1 cellular context compared by ENCODE assay signal in the genomic region with DNA sequence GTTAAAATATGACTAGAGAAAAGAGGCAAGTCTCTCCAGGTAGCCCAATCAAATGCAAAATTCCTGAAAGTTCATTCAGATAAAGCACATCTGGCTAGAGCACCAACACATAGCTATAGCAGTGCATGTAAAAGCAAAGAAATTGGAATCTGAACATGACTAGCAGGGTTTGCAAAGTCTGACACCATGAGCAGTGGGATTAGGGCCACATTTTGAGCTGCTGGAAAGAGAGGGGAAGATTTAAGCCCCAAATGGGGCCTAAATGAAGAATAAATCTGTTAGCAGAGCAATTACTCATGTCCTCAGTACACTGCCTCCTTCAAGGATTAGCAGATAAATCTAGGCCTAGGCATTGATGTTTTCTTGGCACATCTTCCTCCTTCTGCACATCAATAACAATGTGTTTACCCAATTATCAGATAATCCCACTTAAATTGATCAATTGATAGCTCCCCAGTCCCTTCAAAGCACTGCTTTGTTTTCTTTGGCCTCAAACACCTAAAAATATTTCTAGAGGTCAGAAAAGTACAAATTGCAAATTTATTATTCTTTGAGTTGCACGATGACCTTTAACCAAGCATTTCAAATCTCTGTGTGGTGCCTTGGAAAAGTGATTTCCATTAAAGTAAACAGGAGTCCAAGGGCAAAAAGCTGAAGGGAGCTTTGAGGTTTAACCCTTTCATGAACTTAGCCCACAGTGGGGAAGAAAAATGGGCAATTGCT.
TF ChIP-seq lines count a peak whose summit lies in the region.

No MANE protein-coding gene starts in this region.

TF ChIP-seq in HepG2, 621 proteins besides CTCF, POLR2A, EP300 and RAD21 (continued from another document and continues in another):
- TF ChIP-seq, protein P1, sequence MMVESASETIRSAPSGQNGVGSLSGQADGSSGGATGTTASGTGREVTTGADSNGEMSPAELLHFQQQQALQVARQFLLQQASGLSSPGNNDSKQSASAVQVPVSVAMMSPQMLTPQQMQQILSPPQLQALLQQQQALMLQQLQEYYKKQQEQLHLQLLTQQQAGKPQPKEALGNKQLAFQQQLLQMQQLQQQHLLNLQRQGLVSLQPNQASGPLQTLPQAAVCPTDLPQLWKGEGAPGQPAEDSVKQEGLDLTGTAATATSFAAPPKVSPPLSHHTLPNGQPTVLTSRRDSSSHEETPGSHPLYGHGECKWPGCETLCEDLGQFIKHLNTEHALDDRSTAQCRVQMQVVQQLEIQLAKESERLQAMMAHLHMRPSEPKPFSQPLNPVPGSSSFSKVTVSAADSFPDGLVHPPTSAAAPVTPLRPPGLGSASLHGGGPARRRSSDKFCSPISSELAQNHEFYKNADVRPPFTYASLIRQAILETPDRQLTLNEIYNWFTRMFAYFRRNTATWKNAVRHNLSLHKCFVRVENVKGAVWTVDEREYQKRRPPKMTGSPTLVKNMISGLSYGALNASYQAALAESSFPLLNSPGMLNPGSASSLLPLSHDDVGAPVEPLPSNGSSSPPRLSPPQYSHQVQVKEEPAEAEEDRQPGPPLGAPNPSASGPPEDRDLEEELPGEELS (CRISPR knock-in tag; IDR thresholded peaks at IDR 0.05): 0 out of 2 replicates have a peak, but pooled peaks have one; percentile 26
- TF ChIP-seq, protein P2, sequence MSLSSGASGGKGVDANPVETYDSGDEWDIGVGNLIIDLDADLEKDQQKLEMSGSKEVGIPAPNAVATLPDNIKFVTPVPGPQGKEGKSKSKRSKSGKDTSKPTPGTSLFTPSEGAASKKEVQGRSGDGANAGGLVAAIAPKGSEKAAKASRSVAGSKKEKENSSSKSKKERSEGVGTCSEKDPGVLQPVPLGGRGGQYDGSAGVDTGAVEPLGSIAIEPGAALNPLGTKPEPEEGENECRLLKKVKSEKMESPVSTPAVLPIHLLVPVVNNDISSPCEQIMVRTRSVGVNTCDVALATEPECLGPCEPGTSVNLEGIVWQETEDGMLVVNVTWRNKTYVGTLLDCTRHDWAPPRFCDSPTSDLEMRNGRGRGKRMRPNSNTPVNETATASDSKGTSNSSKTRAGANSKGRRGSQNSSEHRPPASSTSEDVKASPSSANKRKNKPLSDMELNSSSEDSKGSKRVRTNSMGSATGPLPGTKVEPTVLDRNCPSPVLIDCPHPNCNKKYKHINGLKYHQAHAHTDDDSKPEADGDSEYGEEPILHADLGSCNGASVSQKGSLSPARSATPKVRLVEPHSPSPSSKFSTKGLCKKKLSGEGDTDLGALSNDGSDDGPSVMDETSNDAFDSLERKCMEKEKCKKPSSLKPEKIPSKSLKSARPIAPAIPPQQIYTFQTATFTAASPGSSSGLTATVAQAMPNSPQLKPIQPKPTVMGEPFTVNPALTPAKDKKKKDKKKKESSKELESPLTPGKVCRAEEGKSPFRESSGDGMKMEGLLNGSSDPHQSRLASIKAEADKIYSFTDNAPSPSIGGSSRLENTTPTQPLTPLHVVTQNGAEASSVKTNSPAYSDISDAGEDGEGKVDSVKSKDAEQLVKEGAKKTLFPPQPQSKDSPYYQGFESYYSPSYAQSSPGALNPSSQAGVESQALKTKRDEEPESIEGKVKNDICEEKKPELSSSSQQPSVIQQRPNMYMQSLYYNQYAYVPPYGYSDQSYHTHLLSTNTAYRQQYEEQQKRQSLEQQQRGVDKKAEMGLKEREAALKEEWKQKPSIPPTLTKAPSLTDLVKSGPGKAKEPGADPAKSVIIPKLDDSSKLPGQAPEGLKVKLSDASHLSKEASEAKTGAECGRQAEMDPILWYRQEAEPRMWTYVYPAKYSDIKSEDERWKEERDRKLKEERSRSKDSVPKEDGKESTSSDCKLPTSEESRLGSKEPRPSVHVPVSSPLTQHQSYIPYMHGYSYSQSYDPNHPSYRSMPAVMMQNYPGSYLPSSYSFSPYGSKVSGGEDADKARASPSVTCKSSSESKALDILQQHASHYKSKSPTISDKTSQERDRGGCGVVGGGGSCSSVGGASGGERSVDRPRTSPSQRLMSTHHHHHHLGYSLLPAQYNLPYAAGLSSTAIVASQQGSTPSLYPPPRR (CRISPR knock-in tag; IDR thresholded peaks at IDR 0.05; ENCODE audit: borderline replicate concordance): peak; percentile 76
- TF ChIP-seq, protein P3, sequence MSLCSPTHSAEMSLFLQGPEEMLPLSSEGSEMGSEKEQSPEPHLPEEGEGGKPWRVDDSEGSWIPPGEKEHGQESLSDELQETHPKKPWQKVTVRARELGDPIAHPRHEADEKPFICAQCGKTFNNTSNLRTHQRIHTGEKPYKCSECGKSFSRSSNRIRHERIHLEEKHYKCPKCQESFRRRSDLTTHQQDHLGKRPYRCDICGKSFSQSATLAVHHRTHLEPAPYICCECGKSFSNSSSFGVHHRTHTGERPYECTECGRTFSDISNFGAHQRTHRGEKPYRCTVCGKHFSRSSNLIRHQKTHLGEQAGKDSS (CRISPR knock-in tag; IDR thresholded peaks at IDR 0.05; ENCODE audit: borderline replicate concordance, low read depth): no peak
- TF ChIP-seq SRSF4 (IDR thresholded peaks at IDR 0.05; ENCODE audit: low read depth, low read length, poor library complexity, severe bottlenecking): no peak
- TF ChIP-seq ZNF234 (CRISPR knock-in tag; conservative IDR thresholded peaks at IDR 0.05): no peak
- TF ChIP-seq HHEX (CRISPR knock-in tag; IDR thresholded peaks at IDR 0.05): peak; percentile 63; the same call in 1 of the 2 replicates
- peak; percentile 76; the same call in 1 of the 2 replicates for TF ChIP-seq TCF7 (IDR thresholded peaks at IDR 0.05; ENCODE audit: low read depth)
- TF ChIP-seq ISL2 (CRISPR knock-in tag; IDR thresholded peaks at IDR 0.05): peak; percentile 84
- peak; percentile 18; the same call in 1 of the 2 replicates for TF ChIP-seq FOXA3 (CRISPR knock-in tag; IDR thresholded peaks at IDR 0.05)
- TF ChIP-seq TSC22D2 (CRISPR knock-in tag; IDR thresholded peaks at IDR 0.05; ENCODE audit: borderline replicate concordance): no peak
- TF ChIP-seq, protein P4, sequence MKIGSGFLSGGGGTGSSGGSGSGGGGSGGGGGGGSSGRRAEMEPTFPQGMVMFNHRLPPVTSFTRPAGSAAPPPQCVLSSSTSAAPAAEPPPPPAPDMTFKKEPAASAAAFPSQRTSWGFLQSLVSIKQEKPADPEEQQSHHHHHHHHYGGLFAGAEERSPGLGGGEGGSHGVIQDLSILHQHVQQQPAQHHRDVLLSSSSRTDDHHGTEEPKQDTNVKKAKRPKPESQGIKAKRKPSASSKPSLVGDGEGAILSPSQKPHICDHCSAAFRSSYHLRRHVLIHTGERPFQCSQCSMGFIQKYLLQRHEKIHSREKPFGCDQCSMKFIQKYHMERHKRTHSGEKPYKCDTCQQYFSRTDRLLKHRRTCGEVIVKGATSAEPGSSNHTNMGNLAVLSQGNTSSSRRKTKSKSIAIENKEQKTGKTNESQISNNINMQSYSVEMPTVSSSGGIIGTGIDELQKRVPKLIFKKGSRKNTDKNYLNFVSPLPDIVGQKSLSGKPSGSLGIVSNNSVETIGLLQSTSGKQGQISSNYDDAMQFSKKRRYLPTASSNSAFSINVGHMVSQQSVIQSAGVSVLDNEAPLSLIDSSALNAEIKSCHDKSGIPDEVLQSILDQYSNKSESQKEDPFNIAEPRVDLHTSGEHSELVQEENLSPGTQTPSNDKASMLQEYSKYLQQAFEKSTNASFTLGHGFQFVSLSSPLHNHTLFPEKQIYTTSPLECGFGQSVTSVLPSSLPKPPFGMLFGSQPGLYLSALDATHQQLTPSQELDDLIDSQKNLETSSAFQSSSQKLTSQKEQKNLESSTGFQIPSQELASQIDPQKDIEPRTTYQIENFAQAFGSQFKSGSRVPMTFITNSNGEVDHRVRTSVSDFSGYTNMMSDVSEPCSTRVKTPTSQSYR (CRISPR knock-in tag; IDR thresholded peaks at IDR 0.05; ENCODE audit: borderline replicate concordance): no peak
- TF ChIP-seq MXI1 (IDR thresholded peaks at IDR 0.05; ENCODE audit: borderline replicate concordance, low read depth, low read length): no peak
- no peak for TF ChIP-seq LCORL (IDR thresholded peaks at IDR 0.05)
- TF ChIP-seq LCORL (CRISPR knock-in tag; IDR thresholded peaks at IDR 0.05): no peak
- TF ChIP-seq, protein P5, sequence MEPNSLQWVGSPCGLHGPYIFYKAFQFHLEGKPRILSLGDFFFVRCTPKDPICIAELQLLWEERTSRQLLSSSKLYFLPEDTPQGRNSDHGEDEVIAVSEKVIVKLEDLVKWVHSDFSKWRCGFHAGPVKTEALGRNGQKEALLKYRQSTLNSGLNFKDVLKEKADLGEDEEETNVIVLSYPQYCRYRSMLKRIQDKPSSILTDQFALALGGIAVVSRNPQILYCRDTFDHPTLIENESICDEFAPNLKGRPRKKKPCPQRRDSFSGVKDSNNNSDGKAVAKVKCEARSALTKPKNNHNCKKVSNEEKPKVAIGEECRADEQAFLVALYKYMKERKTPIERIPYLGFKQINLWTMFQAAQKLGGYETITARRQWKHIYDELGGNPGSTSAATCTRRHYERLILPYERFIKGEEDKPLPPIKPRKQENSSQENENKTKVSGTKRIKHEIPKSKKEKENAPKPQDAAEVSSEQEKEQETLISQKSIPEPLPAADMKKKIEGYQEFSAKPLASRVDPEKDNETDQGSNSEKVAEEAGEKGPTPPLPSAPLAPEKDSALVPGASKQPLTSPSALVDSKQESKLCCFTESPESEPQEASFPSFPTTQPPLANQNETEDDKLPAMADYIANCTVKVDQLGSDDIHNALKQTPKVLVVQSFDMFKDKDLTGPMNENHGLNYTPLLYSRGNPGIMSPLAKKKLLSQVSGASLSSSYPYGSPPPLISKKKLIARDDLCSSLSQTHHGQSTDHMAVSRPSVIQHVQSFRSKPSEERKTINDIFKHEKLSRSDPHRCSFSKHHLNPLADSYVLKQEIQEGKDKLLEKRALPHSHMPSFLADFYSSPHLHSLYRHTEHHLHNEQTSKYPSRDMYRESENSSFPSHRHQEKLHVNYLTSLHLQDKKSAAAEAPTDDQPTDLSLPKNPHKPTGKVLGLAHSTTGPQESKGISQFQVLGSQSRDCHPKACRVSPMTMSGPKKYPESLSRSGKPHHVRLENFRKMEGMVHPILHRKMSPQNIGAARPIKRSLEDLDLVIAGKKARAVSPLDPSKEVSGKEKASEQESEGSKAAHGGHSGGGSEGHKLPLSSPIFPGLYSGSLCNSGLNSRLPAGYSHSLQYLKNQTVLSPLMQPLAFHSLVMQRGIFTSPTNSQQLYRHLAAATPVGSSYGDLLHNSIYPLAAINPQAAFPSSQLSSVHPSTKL (CRISPR knock-in tag; IDR thresholded peaks at IDR 0.05): peak; percentile 29; the same call in 1 of the 2 replicates
- TF ChIP-seq ZBTB8A (CRISPR knock-in tag; IDR thresholded peaks at IDR 0.05; ENCODE audit: borderline replicate concordance, low read depth): no peak
- peak; percentile 89 for TF ChIP-seq NR2F2 (IDR thresholded peaks at IDR 0.05; ENCODE audit: borderline replicate concordance, low read depth)
- TF ChIP-seq CREM (IDR thresholded peaks at IDR 0.05): peak; percentile 22; the same call in 1 of the 2 replicates
- no peak for TF ChIP-seq CREM (CRISPR knock-in tag; IDR thresholded peaks at IDR 0.05)
- TF ChIP-seq, protein P6, sequence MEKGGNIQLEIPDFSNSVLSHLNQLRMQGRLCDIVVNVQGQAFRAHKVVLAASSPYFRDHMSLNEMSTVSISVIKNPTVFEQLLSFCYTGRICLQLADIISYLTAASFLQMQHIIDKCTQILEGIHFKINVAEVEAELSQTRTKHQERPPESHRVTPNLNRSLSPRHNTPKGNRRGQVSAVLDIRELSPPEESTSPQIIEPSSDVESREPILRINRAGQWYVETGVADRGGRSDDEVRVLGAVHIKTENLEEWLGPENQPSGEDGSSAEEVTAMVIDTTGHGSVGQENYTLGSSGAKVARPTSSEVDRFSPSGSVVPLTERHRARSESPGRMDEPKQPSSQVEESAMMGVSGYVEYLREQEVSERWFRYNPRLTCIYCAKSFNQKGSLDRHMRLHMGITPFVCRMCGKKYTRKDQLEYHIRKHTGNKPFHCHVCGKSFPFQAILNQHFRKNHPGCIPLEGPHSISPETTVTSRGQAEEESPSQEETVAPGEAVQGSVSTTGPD (CRISPR knock-in tag; IDR thresholded peaks at IDR 0.05): no peak
- TF ChIP-seq ELF3 (CRISPR knock-in tag; IDR thresholded peaks at IDR 0.05): no peak
- no peak for TF ChIP-seq HNRNPUL1 (IDR thresholded peaks at IDR 0.05; ENCODE audit: low read depth, low read length)
- no peak for TF ChIP-seq KAT8 (CRISPR knock-in tag; IDR thresholded peaks at IDR 0.05)
- TF ChIP-seq, protein P7, sequence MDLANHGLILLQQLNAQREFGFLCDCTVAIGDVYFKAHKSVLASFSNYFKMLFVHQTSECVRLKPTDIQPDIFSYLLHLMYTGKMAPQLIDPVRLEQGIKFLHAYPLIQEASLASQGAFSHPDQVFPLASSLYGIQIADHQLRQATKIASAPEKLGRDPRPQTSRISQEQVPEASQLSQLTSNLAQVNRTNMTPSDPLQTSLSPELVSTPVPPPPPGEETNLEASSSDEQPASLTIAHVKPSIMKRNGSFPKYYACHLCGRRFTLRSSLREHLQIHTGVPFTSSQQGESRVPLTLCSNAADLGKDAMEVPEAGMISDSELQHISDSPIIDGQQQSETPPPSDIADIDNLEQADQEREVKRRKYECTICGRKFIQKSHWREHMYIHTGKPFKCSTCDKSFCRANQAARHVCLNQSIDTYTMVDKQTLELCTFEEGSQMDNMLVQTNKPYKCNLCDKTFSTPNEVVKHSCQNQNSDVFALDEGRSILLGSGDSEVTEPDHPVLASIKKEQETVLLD (CRISPR knock-in tag; IDR thresholded peaks at IDR 0.05; ENCODE audit: low read depth): no peak
- peak; percentile 53; the same call in 1 of the 2 replicates for TF ChIP-seq NCOA2 (CRISPR knock-in tag; IDR thresholded peaks at IDR 0.05)
- 0 out of 2 replicates have a peak, but pooled peaks have one; percentile 20 for TF ChIP-seq HMG20A (CRISPR knock-in tag; IDR thresholded peaks at IDR 0.05; ENCODE audit: borderline replicate concordance)
- TF ChIP-seq ZNF605 (CRISPR knock-in tag; IDR thresholded peaks at IDR 0.05): no peak
- TF ChIP-seq TOPORS (CRISPR knock-in tag; IDR thresholded peaks at IDR 0.05): no peak
- TF ChIP-seq ZFP1 (CRISPR knock-in tag; IDR thresholded peaks at IDR 0.05): no peak
- TF ChIP-seq HNF4A (CRISPR knock-in tag; IDR thresholded peaks at IDR 0.05): peak; percentile 64
- TF ChIP-seq, protein P8, sequence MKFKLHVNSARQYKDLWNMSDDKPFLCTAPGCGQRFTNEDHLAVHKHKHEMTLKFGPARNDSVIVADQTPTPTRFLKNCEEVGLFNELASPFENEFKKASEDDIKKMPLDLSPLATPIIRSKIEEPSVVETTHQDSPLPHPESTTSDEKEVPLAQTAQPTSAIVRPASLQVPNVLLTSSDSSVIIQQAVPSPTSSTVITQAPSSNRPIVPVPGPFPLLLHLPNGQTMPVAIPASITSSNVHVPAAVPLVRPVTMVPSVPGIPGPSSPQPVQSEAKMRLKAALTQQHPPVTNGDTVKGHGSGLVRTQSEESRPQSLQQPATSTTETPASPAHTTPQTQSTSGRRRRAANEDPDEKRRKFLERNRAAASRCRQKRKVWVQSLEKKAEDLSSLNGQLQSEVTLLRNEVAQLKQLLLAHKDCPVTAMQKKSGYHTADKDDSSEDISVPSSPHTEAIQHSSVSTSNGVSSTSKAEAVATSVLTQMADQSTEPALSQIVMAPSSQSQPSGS (CRISPR knock-in tag; IDR thresholded peaks at IDR 0.05): peak; percentile 32; the same call in 1 of the 2 replicates
- no peak for TF ChIP-seq HIVEP1 (CRISPR knock-in tag; IDR thresholded peaks at IDR 0.05)
- no peak for TF ChIP-seq NFE2L2 (IDR thresholded peaks at IDR 0.05; ENCODE audit: low read length)
- TF ChIP-seq RORA (CRISPR knock-in tag; IDR thresholded peaks at IDR 0.05): no peak
- peak; percentile 94 for TF ChIP-seq ZNF652 (CRISPR knock-in tag; IDR thresholded peaks at IDR 0.05; ENCODE audit: borderline replicate concordance, low read depth)
- TF ChIP-seq BHLHE40 (IDR thresholded peaks at IDR 0.05; ENCODE audit: low read length): no peak
- TF ChIP-seq ZNF253 (CRISPR knock-in tag; IDR thresholded peaks at IDR 0.05; ENCODE audit: borderline replicate concordance): no peak
- TF ChIP-seq BCL6 (CRISPR knock-in tag; IDR thresholded peaks at IDR 0.05): peak; percentile 54; the same call in 1 of the 2 replicates
- no peak for TF ChIP-seq HDAC1 (CRISPR knock-in tag; IDR thresholded peaks at IDR 0.05)
- TF ChIP-seq FIP1L1 (IDR thresholded peaks at IDR 0.05; ENCODE audit: borderline replicate concordance, insufficient read depth, low read depth, low read length): no peak
- TF ChIP-seq NFIC (IDR thresholded peaks at IDR 0.05; ENCODE audit: low read length): 0 out of 2 replicates have a peak, but pooled peaks have one; percentile 51
- TF ChIP-seq FOXO1 (CRISPR knock-in tag; IDR thresholded peaks at IDR 0.05): no peak
